30 cellular contexts compared by ENCODE assay signal in genomic region chr10:60555710-60556109, GRCh38.
"Had no signal": no experiment of that assay in that cellular context is flagged by ENCODE, and none has a peak within 500 bp of the region (broad histone marks: within the 10 kb centered on the region; RNA-seq: fewer than 3 reads in every experiment).

No MANE protein-coding gene starts in this region.

- H3K27me3 ChIP-seq: colonic mucosa, esophagus muscularis mucosa, heart right ventricle, neural progenitor cell, right lobe of liver, suprapubic skin, transverse colon, upper lobe of right lung, uterus had no signal

- H3K9me3 ChIP-seq: colonic mucosa, esophagus muscularis mucosa, right lobe of liver, suprapubic skin, transverse colon, upper lobe of right lung, uterus had no signal

- H3K4me3 ChIP-seq: colonic mucosa, esophagus muscularis mucosa, heart right ventricle, lung, neural progenitor cell, right lobe of liver, suprapubic skin, transverse colon, upper lobe of right lung, uterus had no signal

- ATAC-seq: heart right ventricle; left lobe of liver; naive thymus-derived CD4-positive, alpha-beta T cell; right lobe of liver; stimulated activated naive CD8-positive, alpha-beta T cell treated with anti-CD3 and anti-CD28 coated beads, Interleukin-15, amount 100 ng/mL, for 72 hours; upper lobe of right lung had no signal

- H3K4me1 Mint-ChIP-seq: endodermal cell; immature natural killer cell; nephron; neural progenitor cell; stimulated activated naive CD8-positive, alpha-beta T cell treated with anti-CD3 and anti-CD28 coated beads, Interleukin-15, amount 100 ng/mL, for 72 hours had no signal

- H3K27ac Mint-ChIP-seq: dendritic cell treated with granulocyte-macrophage colony-stimulating factor and Interleukin-4, amounts not matched to agents 40 ng/mL and 50 ng/mL, for 4 days; endodermal cell; immature natural killer cell; naive thymus-derived CD4-positive, alpha-beta T cell; nephron; neural progenitor cell; progenitor cell of endocrine pancreas; stimulated activated naive CD8-positive, alpha-beta T cell treated with anti-CD3 and anti-CD28 coated beads, Interleukin-15, amount 100 ng/mL, for 72 hours had no signal

- H3K4me3 Mint-ChIP-seq: dendritic cell treated with granulocyte-macrophage colony-stimulating factor and Interleukin-4, amounts not matched to agents 40 ng/mL and 50 ng/mL, for 4 days; endodermal cell; immature natural killer cell; naive thymus-derived CD4-positive, alpha-beta T cell; nephron; neural progenitor cell; stimulated activated naive CD8-positive, alpha-beta T cell treated with anti-CD3 and anti-CD28 coated beads, Interleukin-15, amount 100 ng/mL, for 72 hours had no signal

- H3K27ac ChIP-seq: colonic mucosa, esophagus muscularis mucosa, heart right ventricle, neural progenitor cell, parathyroid adenoma, right lobe of liver, suprapubic skin, transverse colon, upper lobe of right lung, uterus had no signal

- H3K4me1 ChIP-seq: colonic mucosa, esophagus muscularis mucosa, neural progenitor cell, parathyroid adenoma, right lobe of liver, suprapubic skin, transverse colon, upper lobe of right lung, uterus had no signal

- DNase-seq: colonic mucosa; effector CD8-positive, alpha-beta T cell; endodermal cell; foreskin melanocyte; glutamatergic neuron; heart right ventricle; hypothalamus; immature natural killer cell; islet precursor cell; mesendoderm; midbrain; naive thymus-derived CD4-positive, alpha-beta T cell; right lobe of liver; stimulated activated CD4-positive, alpha-beta T cell treated with anti-CD3 and anti-CD28 coated beads, Interleukin-15, amount 100 ng/mL, for 24 hours; stimulated activated CD4-positive, alpha-beta T cell treated with anti-CD3 and anti-CD28 coated beads, Interleukin-4, amount 100 ng/mL, for 1 hour; stimulated activated CD8-positive, alpha-beta memory T cell treated with anti-CD3 and anti-CD28 coated beads, Interleukin-4, amount 100 ng/mL, for 48 hours; stimulated activated naive CD4-positive, alpha-beta T cell; stimulated activated naive CD8-positive, alpha-beta T cell treated with anti-CD3 and anti-CD28 coated beads, Interleukin-15, amount 100 ng/mL, for 72 hours; transverse colon; upper lobe of right lung; uterus had no signal

- H3K9me3 Mint-ChIP-seq: dendritic cell treated with granulocyte-macrophage colony-stimulating factor and Interleukin-4, amounts not matched to agents 40 ng/mL and 50 ng/mL, for 4 days; neural progenitor cell had no signal

- H3K27me3 Mint-ChIP-seq: dendritic cell treated with granulocyte-macrophage colony-stimulating factor and Interleukin-4, amounts not matched to agents 40 ng/mL and 50 ng/mL, for 4 days; naive thymus-derived CD4-positive, alpha-beta T cell; progenitor cell of endocrine pancreas; stimulated activated naive CD8-positive, alpha-beta T cell treated with anti-CD3 and anti-CD28 coated beads, Interleukin-15, amount 100 ng/mL, for 72 hours had no signal

- H3K36me3 ChIP-seq: colonic mucosa, esophagus muscularis mucosa, heart right ventricle, neural progenitor cell, right lobe of liver, suprapubic skin, transverse colon, upper lobe of right lung, uterus had no signal

- H3K36me3 Mint-ChIP-seq: immature natural killer cell had no signal
